In the genomic region with DNA sequence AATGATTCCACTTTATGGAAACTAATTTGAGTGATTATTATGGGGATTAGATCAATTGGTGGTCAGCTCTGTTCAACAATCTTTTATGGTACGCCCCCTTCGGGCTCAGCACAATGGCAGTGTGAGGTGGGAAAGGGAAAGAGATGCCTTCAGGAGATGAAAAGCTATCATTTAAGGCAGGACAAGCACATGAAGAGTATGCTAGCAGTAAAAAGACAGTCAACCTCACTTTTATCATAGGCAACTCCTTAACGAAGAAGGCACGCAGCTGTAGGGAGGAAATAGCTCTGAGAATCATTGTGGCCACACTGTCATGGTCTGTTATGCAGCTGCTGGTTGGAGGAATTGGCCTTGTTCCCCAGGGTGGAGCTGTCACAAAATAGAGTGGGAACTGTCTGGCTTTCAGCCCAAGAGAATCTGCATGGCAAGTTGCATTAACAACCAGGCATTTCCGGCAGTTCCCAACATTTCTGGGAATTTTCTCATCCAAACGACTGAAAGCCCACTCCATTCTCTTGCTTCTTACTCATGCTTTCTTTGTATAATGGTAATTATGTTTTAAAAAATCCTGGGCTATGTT, we compare ENCODE assay signal across 8 cellular contexts. TPM values are rescaled to one million over a fixed set of nuclear protein-coding genes. Genes with fewer than 3 reads are reported as not detected.
A peak's percentile ranks its signal among the peaks of the same experiment; 100 is the strongest.
DNase-seq lines count a peak whose midpoint lies in the region; ATAC-seq, FAIRE-seq and TF ChIP-seq lines count a peak whose summit lies in the region.

No MANE protein-coding gene starts in this region.

- peaks cover 16% of the 10 kb centered on the region for H3K36me3 Mint-ChIP-seq in astrocyte (ENCODE audit: low read depth, unreplicated experiment)
- peaks cover 15% of the 10 kb centered on the region for H3K36me3 Mint-ChIP-seq in memory B cell

- H3K4me1 ChIP-seq in astrocyte (ENCODE audit: insufficient read depth, low read length), result peaks cover 42% of the 10 kb centered on the region
- H3K4me1 ChIP-seq in small intestine (ENCODE audit: control insufficient read depth in 2 of 2, insufficient read depth in 1 of 2, low read depth in 1 of 2, low read length in 1 of 2), result peaks cover 0 to 2% of the 10 kb centered on the region in 2 donors

- H3K27ac Mint-ChIP-seq in astrocyte (ENCODE audit: unreplicated experiment), result peak overlapping the region; percentile 96
- H3K27ac Mint-ChIP-seq in memory B cell, result no peak overlapping the region

- 57 to 86% (median 76%) methylated on average over 6 of the region's 6 CpGs for WGBS in small intestine, 3 donors

- TF ChIP-seq CTCF in AG09309 (IDR thresholded peaks at IDR 0.05; ENCODE audit: control insufficient read depth, insufficient read depth, low read depth, low read length, missing control alignments) (no peak), astrocyte (IDR thresholded peaks at IDR 0.05; ENCODE audit: insufficient read depth, low read depth, low read length) (no peak)

- H2AFZ ChIP-seq in astrocyte (ENCODE audit: low read depth, low read length), result no peak overlapping the region

- ATAC-seq in HG02763 (IDR thresholded peaks at IDR 0.05; ENCODE audit: unreplicated experiment), result peak; percentile 60
- ATAC-seq in memory B cell (ENCODE audit: low read depth), result peak; percentile 76

- H3K4me3 ChIP-seq in AG09309 (ENCODE audit: control insufficient read depth, low read depth, low read length) (no peak overlapping the region), astrocyte (ENCODE audit: insufficient read depth, low read depth, low read length) (peak overlapping the region; percentile 37), small intestine (ENCODE audit: low read depth in 1 of 2, low read length in 2 of 2) (no peak overlapping the region)

- H3K27me3 ChIP-seq in astrocyte (ENCODE audit: insufficient read depth, low read length), result no peaks in the 10 kb centered on the region
- H3K27me3 ChIP-seq in small intestine (ENCODE audit: control insufficient read depth in 2 of 2, insufficient read depth in 2 of 2, low read length in 2 of 2), result no peaks in the 10 kb centered on the region

- H3K27me3 Mint-ChIP-seq in astrocyte (ENCODE audit: low read depth, unreplicated experiment) (no peaks in the 10 kb centered on the region), memory B cell (no peaks in the 10 kb centered on the region)

- peak overlapping the region; percentile 99 for H3K27ac ChIP-seq in astrocyte (ENCODE audit: low read depth, low read length)
- H3K27ac ChIP-seq in small intestine (ENCODE audit: low read depth in 1 of 2, low read length in 1 of 2), result peak overlapping the region in 1 of 2 donors; percentile 64

- peaks cover 55% of the 10 kb centered on the region for H3K79me2 ChIP-seq in astrocyte (ENCODE audit: insufficient read depth, low read length)

- H3K4me3 Mint-ChIP-seq in astrocyte (ENCODE audit: unreplicated experiment) (peak overlapping the region; percentile 46), memory B cell (no peak overlapping the region)

- no peaks in the 10 kb centered on the region for H4K20me1 ChIP-seq in astrocyte (ENCODE audit: insufficient read depth, low read length)

- H3K9me3 ChIP-seq in astrocyte (ENCODE audit: insufficient read depth, low read depth, low read length) (no peaks in the 10 kb centered on the region), small intestine (ENCODE audit: control insufficient read depth, low read depth) (no peaks in the 10 kb centered on the region)

- no peaks in the 10 kb centered on the region for H3K36me3 ChIP-seq in astrocyte (ENCODE audit: insufficient read depth, low read length)
- H3K36me3 ChIP-seq in small intestine (ENCODE audit: control insufficient read depth in 2 of 2, insufficient read depth in 2 of 2, low read length in 2 of 2), result no peaks in the 10 kb centered on the region

- H3K4me1 Mint-ChIP-seq in astrocyte (ENCODE audit: low read depth, unreplicated experiment), result peaks cover 62% of the 10 kb centered on the region
- H3K4me1 Mint-ChIP-seq in memory B cell, result peaks cover 26% of the 10 kb centered on the region

- H3K4me2 ChIP-seq in astrocyte (ENCODE audit: low read length), result peak overlapping the region; percentile 77

- FAIRE-seq in astrocyte (lab: Jason Lieb, UNC) (peak; percentile 87), small intestine (lab: Jason Lieb, UNC) (no peak)

- DNase-seq in AG09309 (ENCODE audit: low read depth), result peak; percentile 97
- peak; percentile 99 for DNase-seq in astrocyte (ENCODE audit: low read depth)
- no peak for DNase-seq in memory B cell (ENCODE audit: low spot score in 2 of 2)
- DNase-seq in NCI-H2107 treated with DMSO at 0.1 percent for 48 hours (lab: John Stamatoyannopoulos, UW; ENCODE audit: unreplicated experiment), result no peak
- DNase-seq in small intestine, result no peak
- no peak for DNase-seq in HuH-7.5 (ENCODE audit: low spot score)
- DNase-seq in activated CD4-positive, alpha-beta T cell treated with anti-CD3 and anti-CD28 coated beads for 1 hour, result no peak

- peak overlapping the region; percentile 89 for H3K9ac ChIP-seq in astrocyte (ENCODE audit: low read length)

- H3K9me3 Mint-ChIP-seq in astrocyte (ENCODE audit: unreplicated experiment) (peaks cover 6% of the 10 kb centered on the region), memory B cell (peaks cover 6% of the 10 kb centered on the region)

RNA-seq across cellular contexts. Expression of a gene that starts 54.4 kb away (rescaled TPM):
- total RNA-seq in astrocyte, result 36.4 and 38.4 TPM in 2 replicates
- polyA plus RNA-seq in small intestine, result 10 to 100 TPM; 16.3 to 18.4 (median 17.3) TPM

Comparison
In these comparisons a context has a peak if more than half of its experiments do, and no peak if none do; other contexts are left out.
1. DNase-seq: peak in AG09309 (single experiment) and astrocyte (single experiment); none in memory B cell (0 of 2), NCI-H2107 treated with DMSO at 0.1 percent for 48 hours (single experiment), small intestine (single experiment), HuH-7.5 (single experiment) and activated CD4-positive, alpha-beta T cell treated with anti-CD3 and anti-CD28 coated beads for 1 hour (single experiment).